In the genomic region with DNA sequence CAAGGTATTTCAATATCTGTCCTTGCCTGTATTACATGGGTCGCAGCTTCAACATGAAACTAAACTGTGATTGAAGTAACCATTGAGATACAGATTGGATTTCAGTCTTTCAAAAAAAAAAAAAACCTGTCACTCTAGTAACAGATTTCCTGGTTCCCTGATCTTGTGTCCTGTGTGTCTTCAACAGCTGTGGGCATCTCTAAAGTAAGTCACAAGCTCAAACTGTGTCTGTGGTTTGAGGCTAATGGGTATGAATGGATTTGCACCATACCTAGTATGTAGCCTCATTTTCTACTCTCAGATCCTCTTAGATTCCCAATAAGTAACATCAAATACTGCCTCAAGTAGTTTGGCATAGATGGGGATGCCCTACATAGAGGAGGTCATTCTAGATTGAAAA, we compare ENCODE assay signal across 18 cellular contexts.
DNase-seq lines count a peak whose midpoint lies in the region; ATAC-seq and TF ChIP-seq lines count a peak whose summit lies in the region.
"Had no signal": no experiment of that assay in that cellular context is flagged by ENCODE, and none has a peak within 500 bp of the region (broad histone marks: within the 10 kb centered on the region; RNA-seq: fewer than 3 reads in every experiment).

No MANE protein-coding gene starts in this region.

- no peak overlapping the region for H3K4me3 ChIP-seq in upper lobe of left lung

- POLR2A ChIA-PET in activated CD4-positive, alpha-beta memory T cell treated with anti-CD3 and anti-CD28 coated beads for 36 hours (lab: Charles Lee) = interaction anchor here (0.7 to 0.9 kb wide), 2 partner anchors 178 to 690 kb away, joined by 3 read pairs; no protein-coding TSS in a partner anchor
- POLR2A ChIA-PET in activated CD4-positive, alpha-beta memory T cell treated with anti-CD3 and anti-CD28 coated beads, Interleukin-2, amount 10 ng/mL, durations not matched to agents 7 days and 5 days (lab: Charles Lee) = no interaction called here

- H3K9me3 Mint-ChIP-seq in activated CD4-positive, alpha-beta memory T cell treated with anti-CD3 and anti-CD28 coated beads for 36 hours = no peaks in the 10 kb centered on the region
- H3K9me3 Mint-ChIP-seq in activated CD4-positive, alpha-beta memory T cell treated with anti-CD3 and anti-CD28 coated beads, Interleukin-2, amount 10 ng/mL, durations not matched to agents 7 days and 5 days = no peaks in the 10 kb centered on the region
- no peaks in the 10 kb centered on the region for H3K9me3 Mint-ChIP-seq in stimulated activated memory B cell treated with anti-CD40 and anti-IgM and Interleukin-4, amounts not matched to agents 10 μg/mL and 1 μg/mL and 100 μg/mL, for 72 hours
- H3K9me3 Mint-ChIP-seq: IgD-negative memory B cell, WTC11 had no signal

- no peaks in the 10 kb centered on the region for H3K27me3 Mint-ChIP-seq in activated CD4-positive, alpha-beta memory T cell treated with anti-CD3 and anti-CD28 coated beads for 36 hours
- H3K27me3 Mint-ChIP-seq in activated CD4-positive, alpha-beta memory T cell treated with anti-CD3 and anti-CD28 coated beads, Interleukin-2, amount 10 ng/mL, durations not matched to agents 7 days and 5 days = no peaks in the 10 kb centered on the region
- H3K27me3 Mint-ChIP-seq in stimulated activated memory B cell treated with anti-CD40 and anti-IgM and Interleukin-4, amounts not matched to agents 10 μg/mL and 1 μg/mL and 100 μg/mL, for 72 hours = no peaks in the 10 kb centered on the region

- H3K4me1 ChIP-seq in upper lobe of left lung = peaks cover 0 to 4% (median 3%) of the 10 kb centered on the region in 4 donors

- DNase-seq in activated CD4-positive, alpha-beta memory T cell treated with anti-CD3 and anti-CD28 coated beads for 36 hours = no peak
- no peak for DNase-seq in activated CD4-positive, alpha-beta memory T cell treated with anti-CD3 and anti-CD28 coated beads, Interleukin-2, amount 10 ng/mL, durations not matched to agents 7 days and 5 days
- DNase-seq in left lobe of liver (ENCODE audit: low spot score) (no peak), upper lobe of left lung (no peak), GM19238 (ENCODE audit: insufficient read length, low spot score) (no peak)
- DNase-seq: 8988T, Calu3, mesendoderm, NCI-H1105, NCI-H446 treated with DMSO at 0.1 percent for 48 hours, nucleus accumbens, SW 1271 had no signal

- intact Hi-C loops in activated CD4-positive, alpha-beta memory T cell treated with anti-CD3 and anti-CD28 coated beads for 36 hours (cut with micrococcal nuclease) = loop anchor here (5.0 to 10.0 kb wide), 4 partner anchors 178 to 819 kb away; a partner anchor contains a TSS

- H3K27ac Mint-ChIP-seq in activated CD4-positive, alpha-beta memory T cell treated with anti-CD3 and anti-CD28 coated beads for 36 hours = peak overlapping the region; percentile 14
- no peak overlapping the region for H3K27ac Mint-ChIP-seq in activated CD4-positive, alpha-beta memory T cell treated with anti-CD3 and anti-CD28 coated beads, Interleukin-2, amount 10 ng/mL, durations not matched to agents 7 days and 5 days
- H3K27ac Mint-ChIP-seq in stimulated activated memory B cell treated with anti-CD40 and anti-IgM and Interleukin-4, amounts not matched to agents 10 μg/mL and 1 μg/mL and 100 μg/mL, for 72 hours = no peak overlapping the region
- H3K27ac Mint-ChIP-seq: WTC11 had no signal

- TF ChIP-seq POLR2A in upper lobe of left lung (IDR thresholded peaks at IDR 0.05) = no peak

- no peaks in the 10 kb centered on the region for H3K36me3 Mint-ChIP-seq in activated CD4-positive, alpha-beta memory T cell treated with anti-CD3 and anti-CD28 coated beads for 36 hours
- H3K36me3 Mint-ChIP-seq in activated CD4-positive, alpha-beta memory T cell treated with anti-CD3 and anti-CD28 coated beads, Interleukin-2, amount 10 ng/mL, durations not matched to agents 7 days and 5 days (ENCODE audit: low read depth) = no peaks in the 10 kb centered on the region
- H3K36me3 Mint-ChIP-seq in stimulated activated memory B cell treated with anti-CD40 and anti-IgM and Interleukin-4, amounts not matched to agents 10 μg/mL and 1 μg/mL and 100 μg/mL, for 72 hours = no peaks in the 10 kb centered on the region
- H3K36me3 Mint-ChIP-seq: WTC11 had no signal

- no peak for TF ChIP-seq CTCF in upper lobe of left lung (IDR thresholded peaks at IDR 0.05)

- ATAC-seq in GM21390 (IDR thresholded peaks at IDR 0.05; ENCODE audit: unreplicated experiment) (peak; percentile 24), HG03103 (IDR thresholded peaks at IDR 0.05; ENCODE audit: low read depth, unreplicated experiment) (peak; percentile 11), left lobe of liver (no peak), upper lobe of left lung (ENCODE audit: low FRiP score in 2 of 2) (no peak)
- ATAC-seq in stimulated activated memory B cell treated with anti-CD40 and anti-IgM and Interleukin-4, amounts not matched to agents 10 μg/mL and 1 μg/mL and 100 μg/mL, for 72 hours = peak; percentile 46
- ATAC-seq: Panc1, WTC11 had no signal

- no peaks in the 10 kb centered on the region for H3K9me3 ChIP-seq in upper lobe of left lung

- no peak overlapping the region for H3K27ac ChIP-seq in upper lobe of left lung

- no peak overlapping the region for H3K4me3 Mint-ChIP-seq in activated CD4-positive, alpha-beta memory T cell treated with anti-CD3 and anti-CD28 coated beads for 36 hours
- no peak overlapping the region for H3K4me3 Mint-ChIP-seq in activated CD4-positive, alpha-beta memory T cell treated with anti-CD3 and anti-CD28 coated beads, Interleukin-2, amount 10 ng/mL, durations not matched to agents 7 days and 5 days
- no peak overlapping the region for H3K4me3 Mint-ChIP-seq in stimulated activated memory B cell treated with anti-CD40 and anti-IgM and Interleukin-4, amounts not matched to agents 10 μg/mL and 1 μg/mL and 100 μg/mL, for 72 hours
- H3K4me3 Mint-ChIP-seq: IgD-negative memory B cell, WTC11 had no signal

- no peaks in the 10 kb centered on the region for H3K36me3 ChIP-seq in upper lobe of left lung

- H3K27me3 ChIP-seq in upper lobe of left lung = no peaks in the 10 kb centered on the region

- CTCF ChIA-PET in activated CD4-positive, alpha-beta memory T cell treated with anti-CD3 and anti-CD28 coated beads for 36 hours (lab: Charles Lee) = interaction anchor here (1.3 to 2.0 kb wide), 2 partner anchors 13 to 18 kb away, joined by 4 to 16 read pairs; no protein-coding TSS in a partner anchor
- CTCF ChIA-PET in activated CD4-positive, alpha-beta memory T cell treated with anti-CD3 and anti-CD28 coated beads, Interleukin-2, amount 10 ng/mL, durations not matched to agents 7 days and 5 days (lab: Charles Lee) = interaction anchor here (0.6 kb wide), 2 partner anchors 146 to 1713 kb away, joined by 3 read pairs; no protein-coding TSS in a partner anchor

- 80 to 91% methylated on average over 1 of the region's 1 CpG for WGBS in upper lobe of left lung, 2 donors

- no peak for TF ChIP-seq EP300 in upper lobe of left lung (IDR thresholded peaks at IDR 0.05)

- H3K4me1 Mint-ChIP-seq in activated CD4-positive, alpha-beta memory T cell treated with anti-CD3 and anti-CD28 coated beads for 36 hours (ENCODE audit: low read depth) = peaks cover 63% of the 10 kb centered on the region
- peaks cover 42% of the 10 kb centered on the region for H3K4me1 Mint-ChIP-seq in activated CD4-positive, alpha-beta memory T cell treated with anti-CD3 and anti-CD28 coated beads, Interleukin-2, amount 10 ng/mL, durations not matched to agents 7 days and 5 days
- H3K4me1 Mint-ChIP-seq in stimulated activated memory B cell treated with anti-CD40 and anti-IgM and Interleukin-4, amounts not matched to agents 10 μg/mL and 1 μg/mL and 100 μg/mL, for 72 hours = peaks cover 37% of the 10 kb centered on the region

Comparison
In these comparisons a context has a peak if more than half of its experiments do, and no peak if none do; other contexts are left out.
1. ATAC-seq: peak in GM21390 (single experiment), HG03103 (single experiment) and stimulated activated memory B cell treated with anti-CD40 and anti-IgM and Interleukin-4, amounts not matched to agents 10 μg/mL and 1 μg/mL and 100 μg/mL, for 72 hours (single experiment); none in left lobe of liver (single experiment) and upper lobe of left lung (0 of 2).